1 cellular context compared by ENCODE assay signal in the genomic region with DNA sequence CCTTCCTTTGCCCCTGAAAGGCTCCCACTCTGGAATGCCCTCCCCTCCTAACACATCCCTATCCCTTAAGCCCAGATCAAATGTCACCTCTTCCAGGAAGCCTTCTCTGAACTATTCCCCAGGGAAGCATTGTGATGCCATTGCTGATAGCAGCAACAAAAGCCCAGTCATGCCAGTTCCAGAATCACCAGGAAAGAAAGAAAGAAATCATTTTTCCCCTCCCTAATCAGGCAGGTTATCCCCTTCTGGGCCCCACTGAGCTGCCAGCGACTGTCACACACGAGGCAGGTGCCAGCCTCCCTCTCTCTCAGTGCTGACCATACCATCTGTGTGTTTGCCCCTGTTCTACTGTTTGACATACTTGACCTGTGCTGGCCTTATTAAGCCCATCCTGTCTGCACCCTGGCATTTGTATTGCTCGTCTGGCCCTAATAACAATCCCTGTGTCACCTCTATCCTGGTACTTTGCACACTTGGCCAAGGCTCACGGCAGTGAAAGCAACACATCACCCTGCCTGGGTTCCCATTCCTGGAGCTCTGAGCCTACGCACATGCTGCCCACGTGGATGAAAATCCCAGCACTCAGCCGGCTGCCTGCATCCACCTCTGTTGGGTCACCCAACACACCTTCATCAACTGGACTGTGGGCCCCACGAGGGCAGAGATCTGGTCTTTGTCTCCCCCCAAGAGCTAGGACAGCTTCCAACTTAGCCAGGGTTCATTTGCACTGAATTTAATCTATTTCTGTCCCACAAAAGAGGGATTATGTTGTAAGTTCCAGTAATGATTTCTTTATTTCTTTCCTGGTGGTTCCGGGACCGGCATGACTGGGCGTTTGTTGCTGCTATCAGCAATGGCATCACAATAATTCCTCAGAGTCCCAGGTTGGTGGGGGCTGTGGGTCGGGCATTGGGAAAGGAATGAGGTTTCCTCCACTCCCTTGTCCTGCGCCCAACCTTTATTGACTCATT.
TF ChIP-seq lines count a peak whose summit lies in the region.

No MANE protein-coding gene starts in this region.

TF ChIP-seq in HepG2, 621 proteins besides CTCF, POLR2A, EP300 and RAD21 (continued from another document and continues in another):
- TF ChIP-seq, protein P1, sequence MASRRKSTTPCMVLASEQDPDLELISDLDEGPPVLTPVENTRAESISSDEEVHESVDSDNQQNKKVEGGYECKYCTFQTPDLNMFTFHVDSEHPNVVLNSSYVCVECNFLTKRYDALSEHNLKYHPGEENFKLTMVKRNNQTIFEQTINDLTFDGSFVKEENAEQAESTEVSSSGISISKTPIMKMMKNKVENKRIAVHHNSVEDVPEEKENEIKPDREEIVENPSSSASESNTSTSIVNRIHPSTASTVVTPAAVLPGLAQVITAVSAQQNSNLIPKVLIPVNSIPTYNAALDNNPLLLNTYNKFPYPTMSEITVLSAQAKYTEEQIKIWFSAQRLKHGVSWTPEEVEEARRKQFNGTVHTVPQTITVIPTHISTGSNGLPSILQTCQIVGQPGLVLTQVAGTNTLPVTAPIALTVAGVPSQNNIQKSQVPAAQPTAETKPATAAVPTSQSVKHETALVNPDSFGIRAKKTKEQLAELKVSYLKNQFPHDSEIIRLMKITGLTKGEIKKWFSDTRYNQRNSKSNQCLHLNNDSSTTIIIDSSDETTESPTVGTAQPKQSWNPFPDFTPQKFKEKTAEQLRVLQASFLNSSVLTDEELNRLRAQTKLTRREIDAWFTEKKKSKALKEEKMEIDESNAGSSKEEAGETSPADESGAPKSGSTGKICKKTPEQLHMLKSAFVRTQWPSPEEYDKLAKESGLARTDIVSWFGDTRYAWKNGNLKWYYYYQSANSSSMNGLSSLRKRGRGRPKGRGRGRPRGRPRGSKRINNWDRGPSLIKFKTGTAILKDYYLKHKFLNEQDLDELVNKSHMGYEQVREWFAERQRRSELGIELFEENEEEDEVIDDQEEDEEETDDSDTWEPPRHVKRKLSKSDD (CRISPR knock-in tag; IDR thresholded peaks at IDR 0.05; ENCODE audit: low read depth) = no peak
- TF ChIP-seq U2AF1 (optimal IDR thresholded peaks at IDR 0.05; ENCODE audit: low read depth, low read length) (peak; percentile 7), NFATC3 (CRISPR knock-in tag; IDR thresholded peaks at IDR 0.05) (no peak), AHR (CRISPR knock-in tag; IDR thresholded peaks at IDR 0.05) (peak; percentile 90), PHF5A (CRISPR knock-in tag; IDR thresholded peaks at IDR 0.05; ENCODE audit: low read depth, unreplicated experiment) (no peak), NCOA2 (CRISPR knock-in tag; IDR thresholded peaks at IDR 0.05) (peak; percentile 65), ZNF816 (CRISPR knock-in tag; IDR thresholded peaks at IDR 0.05; ENCODE audit: borderline replicate concordance) (no peak; the same call in 1 of the 2 replicates), ZC3H4 (CRISPR knock-in tag; IDR thresholded peaks at IDR 0.05; ENCODE audit: borderline replicate concordance) (no peak), ZNF235 (CRISPR knock-in tag; IDR thresholded peaks at IDR 0.05; ENCODE audit: borderline replicate concordance) (no peak), PLRG1 (conservative IDR thresholded peaks at IDR 0.05) (no peak), MEIS1 (CRISPR knock-in tag; IDR thresholded peaks at IDR 0.05; ENCODE audit: borderline replicate concordance) (peak; percentile 58; the same call in 1 of the 2 replicates), NR2F2 (IDR thresholded peaks at IDR 0.05; ENCODE audit: borderline replicate concordance, low read depth) (peak; percentile 82), CHCHD3 (CRISPR knock-in tag; IDR thresholded peaks at IDR 0.05) (peak; percentile 88; the same call in 1 of the 2 replicates), CCDC6 (CRISPR knock-in tag; IDR thresholded peaks at IDR 0.05) (peak; percentile 62; the same call in 1 of the 2 replicates), ZNF180 (CRISPR knock-in tag; IDR thresholded peaks at IDR 0.05; ENCODE audit: borderline replicate concordance, low read depth) (no peak), SIN3B (IDR thresholded peaks at IDR 0.05; ENCODE audit: low read length) (no peak), KDM3A (CRISPR knock-in tag; IDR thresholded peaks at IDR 0.05; ENCODE audit: low read depth) (0 out of 2 replicates have a peak, but pooled peaks have one; percentile 71), PITX1 (CRISPR knock-in tag; IDR thresholded peaks at IDR 0.05) (peak; percentile 86), ZC3H13 (CRISPR knock-in tag; IDR thresholded peaks at IDR 0.05) (0 out of 2 replicates have a peak, but pooled peaks have one; percentile 39), ZNF230 (CRISPR knock-in tag; IDR thresholded peaks at IDR 0.05) (peak; percentile 94), ZNF343 (CRISPR knock-in tag; IDR thresholded peaks at IDR 0.05) (no peak), TCF12 (IDR thresholded peaks at IDR 0.05) (no peak), TCF12 (CRISPR knock-in tag; IDR thresholded peaks at IDR 0.05) (no peak), BATF2 (CRISPR knock-in tag; IDR thresholded peaks at IDR 0.05) (no peak), MAX (IDR thresholded peaks at IDR 0.05) (peak; percentile 99), RFX3 (CRISPR knock-in tag; IDR thresholded peaks at IDR 0.05) (no peak), ZNF280D (CRISPR knock-in tag; IDR thresholded peaks at IDR 0.05) (no peak), HOXD1 (CRISPR knock-in tag; IDR thresholded peaks at IDR 0.05) (no peak), ZNF10 (CRISPR knock-in tag; IDR thresholded peaks at IDR 0.05; ENCODE audit: borderline replicate concordance, low read depth) (0 out of 2 replicates have a peak, but pooled peaks have one; percentile 45), RELA (CRISPR knock-in tag; IDR thresholded peaks at IDR 0.05) (no peak; the same call in 1 of the 2 replicates), GABPA (IDR thresholded peaks at IDR 0.05; ENCODE audit: low read depth, low read length) (no peak), GABPA (CRISPR knock-in tag; IDR thresholded peaks at IDR 0.05; ENCODE audit: low read depth) (no peak), ZSCAN9 (CRISPR knock-in tag; IDR thresholded peaks at IDR 0.05; ENCODE audit: borderline replicate concordance) (peak; percentile 97), CBFB (CRISPR knock-in tag; IDR thresholded peaks at IDR 0.05) (peak; percentile 14; the same call in 1 of the 2 replicates)
- TF ChIP-seq, protein P2, sequence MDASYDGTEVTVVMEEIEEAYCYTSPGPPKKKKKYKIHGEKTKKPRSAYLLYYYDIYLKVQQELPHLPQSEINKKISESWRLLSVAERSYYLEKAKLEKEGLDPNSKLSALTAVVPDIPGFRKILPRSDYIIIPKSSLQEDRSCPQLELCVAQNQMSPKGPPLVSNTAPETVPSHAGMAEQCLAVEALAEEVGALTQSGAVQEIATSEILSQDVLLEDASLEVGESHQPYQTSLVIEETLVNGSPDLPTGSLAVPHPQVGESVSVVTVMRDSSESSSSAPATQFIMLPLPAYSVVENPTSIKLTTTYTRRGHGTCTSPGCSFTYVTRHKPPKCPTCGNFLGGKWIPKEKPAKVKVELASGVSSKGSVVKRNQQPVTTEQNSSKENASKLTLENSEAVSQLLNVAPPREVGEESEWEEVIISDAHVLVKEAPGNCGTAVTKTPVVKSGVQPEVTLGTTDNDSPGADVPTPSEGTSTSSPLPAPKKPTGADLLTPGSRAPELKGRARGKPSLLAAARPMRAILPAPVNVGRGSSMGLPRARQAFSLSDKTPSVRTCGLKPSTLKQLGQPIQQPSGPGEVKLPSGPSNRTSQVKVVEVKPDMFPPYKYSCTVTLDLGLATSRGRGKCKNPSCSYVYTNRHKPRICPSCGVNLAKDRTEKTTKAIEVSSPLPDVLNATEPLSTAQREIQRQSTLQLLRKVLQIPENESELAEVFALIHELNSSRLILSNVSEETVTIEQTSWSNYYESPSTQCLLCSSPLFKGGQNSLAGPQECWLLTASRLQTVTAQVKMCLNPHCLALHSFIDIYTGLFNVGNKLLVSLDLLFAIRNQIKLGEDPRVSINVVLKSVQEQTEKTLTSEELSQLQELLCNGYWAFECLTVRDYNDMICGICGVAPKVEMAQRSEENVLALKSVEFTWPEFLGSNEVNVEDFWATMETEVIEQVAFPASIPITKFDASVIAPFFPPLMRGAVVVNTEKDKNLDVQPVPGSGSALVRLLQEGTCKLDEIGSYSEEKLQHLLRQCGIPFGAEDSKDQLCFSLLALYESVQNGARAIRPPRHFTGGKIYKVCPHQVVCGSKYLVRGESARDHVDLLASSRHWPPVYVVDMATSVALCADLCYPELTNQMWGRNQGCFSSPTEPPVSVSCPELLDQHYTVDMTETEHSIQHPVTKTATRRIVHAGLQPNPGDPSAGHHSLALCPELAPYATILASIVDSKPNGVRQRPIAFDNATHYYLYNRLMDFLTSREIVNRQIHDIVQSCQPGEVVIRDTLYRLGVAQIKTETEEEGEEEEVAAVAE (CRISPR knock-in tag; IDR thresholded peaks at IDR 0.05; ENCODE audit: borderline replicate concordance) = peak; percentile 93; the same call in 1 of the 2 replicates
- TF ChIP-seq, protein P3, sequence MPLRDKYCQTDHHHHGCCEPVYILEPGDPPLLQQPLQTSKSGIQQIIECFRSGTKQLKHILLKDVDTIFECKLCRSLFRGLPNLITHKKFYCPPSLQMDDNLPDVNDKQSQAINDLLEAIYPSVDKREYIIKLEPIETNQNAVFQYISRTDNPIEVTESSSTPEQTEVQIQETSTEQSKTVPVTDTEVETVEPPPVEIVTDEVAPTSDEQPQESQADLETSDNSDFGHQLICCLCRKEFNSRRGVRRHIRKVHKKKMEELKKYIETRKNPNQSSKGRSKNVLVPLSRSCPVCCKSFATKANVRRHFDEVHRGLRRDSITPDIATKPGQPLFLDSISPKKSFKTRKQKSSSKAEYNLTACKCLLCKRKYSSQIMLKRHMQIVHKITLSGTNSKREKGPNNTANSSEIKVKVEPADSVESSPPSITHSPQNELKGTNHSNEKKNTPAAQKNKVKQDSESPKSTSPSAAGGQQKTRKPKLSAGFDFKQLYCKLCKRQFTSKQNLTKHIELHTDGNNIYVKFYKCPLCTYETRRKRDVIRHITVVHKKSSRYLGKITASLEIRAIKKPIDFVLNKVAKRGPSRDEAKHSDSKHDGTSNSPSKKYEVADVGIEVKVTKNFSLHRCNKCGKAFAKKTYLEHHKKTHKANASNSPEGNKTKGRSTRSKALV (CRISPR knock-in tag; IDR thresholded peaks at IDR 0.05) = peak; percentile 79
- TF ChIP-seq, protein P4, sequence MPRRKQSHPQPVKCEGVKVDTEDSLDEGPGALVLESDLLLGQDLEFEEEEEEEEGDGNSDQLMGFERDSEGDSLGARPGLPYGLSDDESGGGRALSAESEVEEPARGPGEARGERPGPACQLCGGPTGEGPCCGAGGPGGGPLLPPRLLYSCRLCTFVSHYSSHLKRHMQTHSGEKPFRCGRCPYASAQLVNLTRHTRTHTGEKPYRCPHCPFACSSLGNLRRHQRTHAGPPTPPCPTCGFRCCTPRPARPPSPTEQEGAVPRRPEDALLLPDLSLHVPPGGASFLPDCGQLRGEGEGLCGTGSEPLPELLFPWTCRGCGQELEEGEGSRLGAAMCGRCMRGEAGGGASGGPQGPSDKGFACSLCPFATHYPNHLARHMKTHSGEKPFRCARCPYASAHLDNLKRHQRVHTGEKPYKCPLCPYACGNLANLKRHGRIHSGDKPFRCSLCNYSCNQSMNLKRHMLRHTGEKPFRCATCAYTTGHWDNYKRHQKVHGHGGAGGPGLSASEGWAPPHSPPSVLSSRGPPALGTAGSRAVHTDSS (CRISPR knock-in tag; conservative IDR thresholded peaks at IDR 0.05) = no peak
- TF ChIP-seq, protein P5, sequence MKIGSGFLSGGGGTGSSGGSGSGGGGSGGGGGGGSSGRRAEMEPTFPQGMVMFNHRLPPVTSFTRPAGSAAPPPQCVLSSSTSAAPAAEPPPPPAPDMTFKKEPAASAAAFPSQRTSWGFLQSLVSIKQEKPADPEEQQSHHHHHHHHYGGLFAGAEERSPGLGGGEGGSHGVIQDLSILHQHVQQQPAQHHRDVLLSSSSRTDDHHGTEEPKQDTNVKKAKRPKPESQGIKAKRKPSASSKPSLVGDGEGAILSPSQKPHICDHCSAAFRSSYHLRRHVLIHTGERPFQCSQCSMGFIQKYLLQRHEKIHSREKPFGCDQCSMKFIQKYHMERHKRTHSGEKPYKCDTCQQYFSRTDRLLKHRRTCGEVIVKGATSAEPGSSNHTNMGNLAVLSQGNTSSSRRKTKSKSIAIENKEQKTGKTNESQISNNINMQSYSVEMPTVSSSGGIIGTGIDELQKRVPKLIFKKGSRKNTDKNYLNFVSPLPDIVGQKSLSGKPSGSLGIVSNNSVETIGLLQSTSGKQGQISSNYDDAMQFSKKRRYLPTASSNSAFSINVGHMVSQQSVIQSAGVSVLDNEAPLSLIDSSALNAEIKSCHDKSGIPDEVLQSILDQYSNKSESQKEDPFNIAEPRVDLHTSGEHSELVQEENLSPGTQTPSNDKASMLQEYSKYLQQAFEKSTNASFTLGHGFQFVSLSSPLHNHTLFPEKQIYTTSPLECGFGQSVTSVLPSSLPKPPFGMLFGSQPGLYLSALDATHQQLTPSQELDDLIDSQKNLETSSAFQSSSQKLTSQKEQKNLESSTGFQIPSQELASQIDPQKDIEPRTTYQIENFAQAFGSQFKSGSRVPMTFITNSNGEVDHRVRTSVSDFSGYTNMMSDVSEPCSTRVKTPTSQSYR (CRISPR knock-in tag; IDR thresholded peaks at IDR 0.05; ENCODE audit: borderline replicate concordance) = peak; percentile 71; the same call in 1 of the 2 replicates
